In the genomic region with DNA sequence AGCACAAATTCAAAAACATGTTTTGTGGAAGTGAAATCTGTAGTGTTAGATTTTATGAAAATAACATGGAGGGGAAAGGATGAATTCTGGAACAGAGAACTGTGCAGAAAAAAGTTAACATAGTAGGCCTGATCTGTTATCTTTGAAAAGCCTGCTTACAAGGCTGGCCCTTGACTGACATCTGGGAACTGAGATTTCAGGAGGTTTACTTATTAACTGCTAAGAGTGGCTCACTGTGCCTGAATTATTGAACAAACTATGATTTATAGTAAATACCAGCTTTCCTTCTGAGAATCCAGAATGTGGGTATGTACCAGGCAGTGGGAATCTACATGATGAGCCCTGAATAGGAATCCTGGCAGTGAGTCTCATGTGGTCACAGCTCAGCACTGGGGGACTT, we compare ENCODE assay signal across 21 cellular contexts.
"Had no signal": no experiment of that assay in that cellular context is flagged by ENCODE, and none has a peak within 500 bp of the region (broad histone marks: within the 10 kb centered on the region; RNA-seq: fewer than 3 reads in every experiment).

No MANE protein-coding gene starts in this region.

- H3K27ac ChIP-seq: heart left ventricle, neutrophil, ovary, psoas muscle, right atrium auricular region had no signal

- H3K27me3 ChIP-seq: heart left ventricle, neutrophil, ovary, right atrium auricular region had no signal

- H3K36me3 ChIP-seq: ovary, right atrium auricular region had no signal

- DNase-seq: activated CD4-positive, alpha-beta T cell treated with anti-CD3 and anti-CD28 coated beads for 4 hours; activated CD4-positive, alpha-beta T cell treated with anti-CD3 and anti-CD28 coated beads, Interleukin-2, amount 50 U/mL, for 48 hours; activated CD4-positive, CD25-positive, alpha-beta regulatory T cell; activated CD8-positive, alpha-beta memory T cell treated with anti-CD3 and anti-CD28 coated beads, Interleukin-2, amount 50 U/mL, for 48 hours; activated effector memory CD4-positive, alpha-beta T cell treated with Interleukin-2 at 50 U/mL for 16 hours; activated naive CD4-positive, alpha-beta T cell treated with anti-CD3 and anti-CD28 coated beads for 36 hours; activated naive CD8-positive, alpha-beta T cell treated with anti-CD3 and anti-CD28 coated beads, Interleukin-2, amount 10 ng/mL, durations not matched to agents 7 days and 5 days; activated T-cell treated with anti-CD3 and anti-CD28 coated beads, Interleukin-2, amount 50 U/mL, for 48 hours; amniotic stem cell; cortex of kidney; heart left ventricle; left colon; mammary epithelial cell; midbrain; ovary; psoas muscle; stimulated activated CD4-positive, alpha-beta T cell treated with anti-CD3 and anti-CD28 coated beads, Interleukin-4, amount 100 ng/mL, for 4 hours; stimulated activated naive CD8-positive, alpha-beta T cell treated with anti-CD3 and anti-CD28 coated beads, Interleukin-15, Interleukin-2, amounts not matched to agents 100 U/mL and 50 U/mL, for 24 hours had no signal

- H3K4me1 ChIP-seq: psoas muscle, right atrium auricular region had no signal

- H3K4me3 ChIP-seq: heart left ventricle, ovary, psoas muscle, right atrium auricular region had no signal

- ATAC-seq: heart left ventricle; left colon; natural killer cell treated with Interleukin-12 subunit alpha and Interleukin-12 subunit beta and Interleukin-15 and Interleukin-18, amount 100 ng/mL, for 72 hours; psoas muscle; stimulated activated naive CD8-positive, alpha-beta T cell treated with anti-CD3 and anti-CD28 coated beads, Interleukin-15, Interleukin-2, amounts not matched to agents 100 U/mL and 50 U/mL, for 24 hours had no signal

- H3K9me3 ChIP-seq: heart left ventricle, neutrophil, ovary, psoas muscle, right atrium auricular region had no signal
